In genomic region chr1:165827199-165828102, GRCh38 we compare ENCODE assay signal across 1 cellular context.
A peak's percentile ranks its signal among the peaks of the same experiment; 100 is the strongest.
TF ChIP-seq lines count a peak whose summit lies in the region.

Gene UCK2, plus strand, starts transcription at chr1:165827614. Its CDS starts 220 bp downstream, at chr1:165827834.

TF ChIP-seq in WTC11, 78 proteins besides CTCF, POLR2A, EP300 and RAD21 (continued from another document):
- TF ChIP-seq JUN (CRISPR knock-in tag; IDR thresholded peaks at IDR 0.05), result peak; percentile 75
- peak; percentile 51 for TF ChIP-seq NFYB (CRISPR knock-in tag; conservative IDR thresholded peaks at IDR 0.05; ENCODE audit: low read depth)
- TF ChIP-seq, protein P1, sequence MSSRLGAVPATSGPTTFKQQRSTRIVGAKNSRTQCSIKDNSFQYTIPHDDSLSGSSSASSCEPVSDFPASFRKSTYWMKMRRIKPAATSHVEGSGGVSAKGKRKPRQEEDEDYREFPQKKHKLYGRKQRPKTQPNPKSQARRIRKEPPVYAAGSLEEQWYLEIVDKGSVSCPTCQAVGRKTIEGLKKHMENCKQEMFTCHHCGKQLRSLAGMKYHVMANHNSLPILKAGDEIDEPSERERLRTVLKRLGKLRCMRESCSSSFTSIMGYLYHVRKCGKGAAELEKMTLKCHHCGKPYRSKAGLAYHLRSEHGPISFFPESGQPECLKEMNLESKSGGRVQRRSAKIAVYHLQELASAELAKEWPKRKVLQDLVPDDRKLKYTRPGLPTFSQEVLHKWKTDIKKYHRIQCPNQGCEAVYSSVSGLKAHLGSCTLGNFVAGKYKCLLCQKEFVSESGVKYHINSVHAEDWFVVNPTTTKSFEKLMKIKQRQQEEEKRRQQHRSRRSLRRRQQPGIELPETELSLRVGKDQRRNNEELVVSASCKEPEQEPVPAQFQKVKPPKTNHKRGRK (CRISPR knock-in tag; IDR thresholded peaks at IDR 0.05; ENCODE audit: borderline replicate concordance), result no peak
- TF ChIP-seq FOXK1 (CRISPR knock-in tag; IDR thresholded peaks at IDR 0.05), result peak; percentile 64
- TF ChIP-seq, protein P2, sequence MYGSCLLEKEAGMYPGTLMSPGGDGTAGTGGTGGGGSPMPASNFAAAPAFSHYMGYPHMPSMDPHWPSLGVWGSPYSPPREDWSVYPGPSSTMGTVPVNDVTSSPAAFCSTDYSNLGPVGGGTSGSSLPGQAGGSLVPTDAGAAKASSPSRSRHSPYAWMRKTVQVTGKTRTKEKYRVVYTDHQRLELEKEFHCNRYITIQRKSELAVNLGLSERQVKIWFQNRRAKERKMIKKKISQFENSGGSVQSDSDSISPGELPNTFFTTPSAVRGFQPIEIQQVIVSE (CRISPR knock-in tag; IDR thresholded peaks at IDR 0.05; ENCODE audit: borderline replicate concordance), result no peak
- TF ChIP-seq GABPB1 (CRISPR knock-in tag; IDR thresholded peaks at IDR 0.05), result peak; percentile 48
- TF ChIP-seq SP1 (CRISPR knock-in tag; conservative IDR thresholded peaks at IDR 0.05), result peak; percentile 56
- no peak for TF ChIP-seq FOXJ3 (CRISPR knock-in tag; IDR thresholded peaks at IDR 0.05; ENCODE audit: borderline replicate concordance)
- TF ChIP-seq SOX15 (CRISPR knock-in tag; IDR thresholded peaks at IDR 0.05), result no peak
- no peak for TF ChIP-seq ZNF317 (CRISPR knock-in tag; IDR thresholded peaks at IDR 0.05; ENCODE audit: borderline replicate concordance, low read depth)
- TF ChIP-seq, protein P3, sequence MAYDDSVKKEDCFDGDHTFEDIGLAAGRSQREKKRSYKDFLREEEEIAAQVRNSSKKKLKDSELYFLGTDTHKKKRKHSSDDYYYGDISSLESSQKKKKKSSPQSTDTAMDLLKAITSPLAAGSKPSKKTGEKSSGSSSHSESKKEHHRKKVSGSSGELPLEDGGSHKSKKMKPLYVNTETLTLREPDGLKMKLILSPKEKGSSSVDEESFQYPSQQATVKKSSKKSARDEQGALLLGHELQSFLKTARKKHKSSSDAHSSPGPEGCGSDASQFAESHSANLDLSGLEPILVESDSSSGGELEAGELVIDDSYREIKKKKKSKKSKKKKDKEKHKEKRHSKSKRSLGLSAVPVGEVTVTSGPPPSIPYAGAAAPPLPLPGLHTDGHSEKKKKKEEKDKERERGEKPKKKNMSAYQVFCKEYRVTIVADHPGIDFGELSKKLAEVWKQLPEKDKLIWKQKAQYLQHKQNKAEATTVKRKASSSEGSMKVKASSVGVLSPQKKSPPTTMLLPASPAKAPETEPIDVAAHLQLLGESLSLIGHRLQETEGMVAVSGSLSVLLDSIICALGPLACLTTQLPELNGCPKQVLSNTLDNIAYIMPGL (CRISPR knock-in tag; IDR thresholded peaks at IDR 0.05), result peak; percentile 82
- no peak; the same call in 1 of the 2 replicates for TF ChIP-seq ZNF281 (CRISPR knock-in tag; IDR thresholded peaks at IDR 0.05)
- TF ChIP-seq, protein P4, sequence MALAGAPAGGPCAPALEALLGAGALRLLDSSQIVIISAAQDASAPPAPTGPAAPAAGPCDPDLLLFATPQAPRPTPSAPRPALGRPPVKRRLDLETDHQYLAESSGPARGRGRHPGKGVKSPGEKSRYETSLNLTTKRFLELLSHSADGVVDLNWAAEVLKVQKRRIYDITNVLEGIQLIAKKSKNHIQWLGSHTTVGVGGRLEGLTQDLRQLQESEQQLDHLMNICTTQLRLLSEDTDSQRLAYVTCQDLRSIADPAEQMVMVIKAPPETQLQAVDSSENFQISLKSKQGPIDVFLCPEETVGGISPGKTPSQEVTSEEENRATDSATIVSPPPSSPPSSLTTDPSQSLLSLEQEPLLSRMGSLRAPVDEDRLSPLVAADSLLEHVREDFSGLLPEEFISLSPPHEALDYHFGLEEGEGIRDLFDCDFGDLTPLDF (CRISPR knock-in tag; IDR thresholded peaks at IDR 0.05), result no peak
- TF ChIP-seq, protein P5, sequence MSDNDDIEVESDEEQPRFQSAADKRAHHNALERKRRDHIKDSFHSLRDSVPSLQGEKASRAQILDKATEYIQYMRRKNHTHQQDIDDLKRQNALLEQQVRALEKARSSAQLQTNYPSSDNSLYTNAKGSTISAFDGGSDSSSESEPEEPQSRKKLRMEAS (CRISPR knock-in tag; IDR thresholded peaks at IDR 0.05), result peak; percentile 42; the same call in 1 of the 2 replicates
- TF ChIP-seq ZBTB21 (CRISPR knock-in tag; IDR thresholded peaks at IDR 0.05; ENCODE audit: borderline replicate concordance), result no peak
- TF ChIP-seq ZBTB43 (CRISPR knock-in tag; IDR thresholded peaks at IDR 0.05), result no peak
- TF ChIP-seq TEAD1 (CRISPR knock-in tag; IDR thresholded peaks at IDR 0.05), result peak; percentile 72
- no peak for TF ChIP-seq GTF2I (CRISPR knock-in tag; conservative IDR thresholded peaks at IDR 0.05)
- no peak for TF ChIP-seq ZNF263 (CRISPR knock-in tag; IDR thresholded peaks at IDR 0.05; ENCODE audit: low read depth)
- TF ChIP-seq, protein P6, sequence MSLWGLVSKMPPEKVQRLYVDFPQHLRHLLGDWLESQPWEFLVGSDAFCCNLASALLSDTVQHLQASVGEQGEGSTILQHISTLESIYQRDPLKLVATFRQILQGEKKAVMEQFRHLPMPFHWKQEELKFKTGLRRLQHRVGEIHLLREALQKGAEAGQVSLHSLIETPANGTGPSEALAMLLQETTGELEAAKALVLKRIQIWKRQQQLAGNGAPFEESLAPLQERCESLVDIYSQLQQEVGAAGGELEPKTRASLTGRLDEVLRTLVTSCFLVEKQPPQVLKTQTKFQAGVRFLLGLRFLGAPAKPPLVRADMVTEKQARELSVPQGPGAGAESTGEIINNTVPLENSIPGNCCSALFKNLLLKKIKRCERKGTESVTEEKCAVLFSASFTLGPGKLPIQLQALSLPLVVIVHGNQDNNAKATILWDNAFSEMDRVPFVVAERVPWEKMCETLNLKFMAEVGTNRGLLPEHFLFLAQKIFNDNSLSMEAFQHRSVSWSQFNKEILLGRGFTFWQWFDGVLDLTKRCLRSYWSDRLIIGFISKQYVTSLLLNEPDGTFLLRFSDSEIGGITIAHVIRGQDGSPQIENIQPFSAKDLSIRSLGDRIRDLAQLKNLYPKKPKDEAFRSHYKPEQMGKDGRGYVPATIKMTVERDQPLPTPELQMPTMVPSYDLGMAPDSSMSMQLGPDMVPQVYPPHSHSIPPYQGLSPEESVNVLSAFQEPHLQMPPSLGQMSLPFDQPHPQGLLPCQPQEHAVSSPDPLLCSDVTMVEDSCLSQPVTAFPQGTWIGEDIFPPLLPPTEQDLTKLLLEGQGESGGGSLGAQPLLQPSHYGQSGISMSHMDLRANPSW (CRISPR knock-in tag; conservative IDR thresholded peaks at IDR 0.05; ENCODE audit: low read depth), result no peak
- no peak for TF ChIP-seq EMX1 (CRISPR knock-in tag; IDR thresholded peaks at IDR 0.05)
- no peak for TF ChIP-seq ZNF425 (CRISPR knock-in tag; conservative IDR thresholded peaks at IDR 0.05)
- peak; percentile 43; the same call in 1 of the 2 replicates for TF ChIP-seq USF1 (CRISPR knock-in tag; IDR thresholded peaks at IDR 0.05)
- no peak for TF ChIP-seq MXD4 (CRISPR knock-in tag; IDR thresholded peaks at IDR 0.05; ENCODE audit: borderline replicate concordance)
- TF ChIP-seq, protein P7, sequence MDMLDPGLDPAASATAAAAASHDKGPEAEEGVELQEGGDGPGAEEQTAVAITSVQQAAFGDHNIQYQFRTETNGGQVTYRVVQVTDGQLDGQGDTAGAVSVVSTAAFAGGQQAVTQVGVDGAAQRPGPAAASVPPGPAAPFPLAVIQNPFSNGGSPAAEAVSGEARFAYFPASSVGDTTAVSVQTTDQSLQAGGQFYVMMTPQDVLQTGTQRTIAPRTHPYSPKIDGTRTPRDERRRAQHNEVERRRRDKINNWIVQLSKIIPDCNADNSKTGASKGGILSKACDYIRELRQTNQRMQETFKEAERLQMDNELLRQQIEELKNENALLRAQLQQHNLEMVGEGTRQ (CRISPR knock-in tag; IDR thresholded peaks at IDR 0.05), result no peak
- no peak for TF ChIP-seq ZNF121 (CRISPR knock-in tag; IDR thresholded peaks at IDR 0.05)
TF ChIP-seq in WTC11: peak in this region for 18.
